In genomic region chr1:145706282-145706681, GRCh38 we compare ENCODE assay signal across 14 cellular contexts. TPM values are rescaled to one million over a fixed set of nuclear protein-coding genes. Genes with fewer than 3 reads are reported as not detected.
DNase-seq lines count a peak whose midpoint lies in the region; ATAC-seq, FAIRE-seq and TF ChIP-seq lines count a peak whose summit lies in the region.
"Had no signal": no experiment of that assay in that cellular context is flagged by ENCODE, and none has a peak within 500 bp of the region (broad histone marks: within the 10 kb centered on the region; RNA-seq: fewer than 3 reads in every experiment).

No MANE protein-coding gene starts in this region.

- peak; percentile 76 for ATAC-seq in HCT116
- peak; percentile 95 for ATAC-seq in foreskin keratinocyte
- ATAC-seq in GM18519 (IDR thresholded peaks at IDR 0.05; ENCODE audit: low FRiP score, unreplicated experiment) = no peak
- no peak for ATAC-seq in lower lobe of right lung
- ATAC-seq in GM18858 (IDR thresholded peaks at IDR 0.05; ENCODE audit: unreplicated experiment) = no peak
- ATAC-seq: heart right ventricle, Panc1 had no signal

- H3K27me3 ChIP-seq in HCT116 (ENCODE audit: insufficient read depth, low read length) (no peaks in the 10 kb centered on the region), foreskin keratinocyte (no peaks in the 10 kb centered on the region), small intestine (ENCODE audit: control insufficient read depth in 2 of 2, insufficient read depth in 2 of 2, low read length in 2 of 2) (no peaks in the 10 kb centered on the region), lower lobe of right lung (ENCODE audit: low read depth) (no peaks in the 10 kb centered on the region)
- H3K27me3 ChIP-seq: heart right ventricle had no signal

- no TSS peak for BruUV-seq in HCT116 (replicated peaks; lab: Mats Ljungman, UMichigan)

- TF ChIP-seq CTCF in HCT116 (IDR thresholded peaks at IDR 0.05 in 2 of 3, conservative IDR thresholded peaks at IDR 0.05 in 1 of 3; ENCODE audit: borderline replicate concordance in 1 of 3, insufficient read depth in 1 of 3, low read depth in 2 of 3, low read length in 2 of 3) (no peak), foreskin keratinocyte (conservative IDR thresholded peaks at IDR 0.05) (no peak), lower lobe of right lung (IDR thresholded peaks at IDR 0.05) (no peak)

- POLR2A ChIA-PET in HCT116 (lab: Charles Lee) = no interaction called here

- H3K4me3 ChIP-seq in HCT116 (replicated peaks in 1 of 2; ENCODE audit: low read depth in 1 of 2, low read length in 2 of 2) (no peak overlapping the region), small intestine (ENCODE audit: low read depth in 1 of 2, low read length in 2 of 2) (peak overlapping the region in 1 of 2 donors; percentile 65), lower lobe of right lung (no peak overlapping the region)
- H3K4me3 ChIP-seq: heart right ventricle had no signal

- intact Hi-C loops in HCT116 (cut with micrococcal nuclease) (no loop called here), lower lobe of right lung (cut with DNase I) (no loop called here)

- no peak for TF ChIP-seq RAD21 in HCT116 (IDR thresholded peaks at IDR 0.05; ENCODE audit: low read depth)

- H3K4me2 ChIP-seq in HCT116 (ENCODE audit: low read length) = peak overlapping the region; percentile 41

- CTCF ChIA-PET in HCT116 (lab: Charles Lee) = no interaction called here

- no peaks in the 10 kb centered on the region for H3K36me3 ChIP-seq in HCT116 (ENCODE audit: control insufficient read depth in 1 of 2, insufficient read depth in 2 of 2, low read length in 2 of 2)
- no peaks in the 10 kb centered on the region for H3K36me3 ChIP-seq in small intestine (ENCODE audit: control insufficient read depth in 2 of 2, insufficient read depth in 2 of 2, low read length in 2 of 2)
- H3K36me3 ChIP-seq in lower lobe of right lung = no peaks in the 10 kb centered on the region
- H3K36me3 ChIP-seq: heart right ventricle had no signal

- TF ChIP-seq POLR2A in HCT116 (IDR thresholded peaks at IDR 0.05; ENCODE audit: borderline replicate concordance, extremely low read depth, insufficient read depth, insufficient read length) = no peak

- no peaks in the 10 kb centered on the region for H4K20me1 ChIP-seq in HCT116 (ENCODE audit: insufficient read depth)

- H3K4me1 ChIP-seq in HCT116 (ENCODE audit: control insufficient read depth in 1 of 2, insufficient read depth in 2 of 2, low read length in 2 of 2) (peaks cover 4 to 27% of the 10 kb centered on the region in 2 experiments; a peak in 3 of 4 replicates), foreskin keratinocyte (peaks cover 14% of the 10 kb centered on the region), small intestine (ENCODE audit: control insufficient read depth in 2 of 2, insufficient read depth in 1 of 2, low read depth in 1 of 2, low read length in 1 of 2) (peaks cover 0 to 4% of the 10 kb centered on the region in 2 donors), lower lobe of right lung (no peaks in the 10 kb centered on the region)

- no peaks in the 10 kb centered on the region for H3K9me2 ChIP-seq in HCT116 (ENCODE audit: insufficient read depth)

- RAD21 ChIA-PET in HCT116 (lab: Charles Lee; ENCODE audit: low non-redundant PET in 1 of 2, low total read pairs in 2 of 2, uncharacterized antibody in 2 of 2, unreplicated experiment in 2 of 2) = no interaction called here

- WGBS in small intestine, 3 donors = 21 to 71% (median 37%) methylated on average over 2 of the region's 2 CpGs

- DNase-seq in HCT116 (ENCODE audit: low read depth, low spot score) = peak; percentile 21
- DNase-seq in SW 1271 (lab: John Stamatoyannopoulos, UW) = peak; percentile 7 to 42
- DNase-seq in foreskin keratinocyte = peak; percentile 95 to 98
- peak; percentile 64 for DNase-seq in small intestine
- no peak for DNase-seq in HuH-7 (ENCODE audit: low spot score)
- DNase-seq in lower lobe of right lung = no peak
- DNase-seq: heart right ventricle, NCI-H1105 treated with DMSO at 0.1 percent for 48 hours, T-helper 2 cell had no signal

- no peaks in the 10 kb centered on the region for H3K79me2 ChIP-seq in HCT116 (ENCODE audit: insufficient read depth, low read length)

- H3K27ac ChIP-seq in HCT116 (ENCODE audit: low read depth, low read length) = no peak overlapping the region
- H3K27ac ChIP-seq in foreskin keratinocyte = peak overlapping the region; percentile 38
- peak overlapping the region in 1 of 2 donors; percentile 74 for H3K27ac ChIP-seq in small intestine (ENCODE audit: low read depth in 1 of 2, low read length in 1 of 2)
- H3K27ac ChIP-seq in lower lobe of right lung = no peak overlapping the region
- H3K27ac ChIP-seq: heart right ventricle had no signal

- no peak overlapping the region for H2AFZ ChIP-seq in HCT116 (ENCODE audit: low read depth, low read length, poor library complexity, severe bottlenecking)

- no peak for FAIRE-seq in small intestine (lab: Jason Lieb, UNC)

- H3K9me3 ChIP-seq in HCT116 (ENCODE audit: control insufficient read depth in 1 of 2, insufficient read depth in 1 of 2, low read depth in 1 of 2, low read length in 2 of 2) (no peaks in the 10 kb centered on the region), small intestine (ENCODE audit: control insufficient read depth, low read depth) (no peaks in the 10 kb centered on the region), lower lobe of right lung (no peaks in the 10 kb centered on the region)
- H3K9me3 ChIP-seq: heart right ventricle had no signal

- 0 out of 2 replicates have a peak overlapping the region, but pooled peaks have one; percentile 10 for H3K9ac ChIP-seq in HCT116 (ENCODE audit: low read length)

TF ChIP-seq in HCT116, 20 proteins besides CTCF, POLR2A, EP300 and RAD21:
- TF ChIP-seq SP1 (IDR thresholded peaks at IDR 0.05; ENCODE audit: low read depth) (no peak), EGR1 (IDR thresholded peaks at IDR 0.05; ENCODE audit: low read depth) (no peak), ZFX (IDR thresholded peaks at IDR 0.05) (no peak), EZH2phosphoT487 (IDR thresholded peaks at IDR 0.05; ENCODE audit: borderline replicate concordance) (no peak), ELF1 (IDR thresholded peaks at IDR 0.05; ENCODE audit: borderline replicate concordance, low read depth) (no peak), CBX3 (IDR thresholded peaks at IDR 0.05; ENCODE audit: low read depth) (no peak), CEBPB (IDR thresholded peaks at IDR 0.05; ENCODE audit: low read depth) (no peak), SIN3A (IDR thresholded peaks at IDR 0.05; ENCODE audit: low read depth) (no peak), REST (IDR thresholded peaks at IDR 0.05; ENCODE audit: low read depth) (no peak), ATF3 (IDR thresholded peaks at IDR 0.05) (no peak), FOSL1 (IDR thresholded peaks at IDR 0.05; ENCODE audit: low read depth) (no peak), YY1 (IDR thresholded peaks at IDR 0.05; ENCODE audit: extremely low read depth, insufficient replicate concordance, low read depth, low read length) (no peak), JUND (IDR thresholded peaks at IDR 0.05) (no peak), SRF (IDR thresholded peaks at IDR 0.05; ENCODE audit: low read depth) (no peak), EZH2 (IDR thresholded peaks at IDR 0.05) (no peak)

RNA-seq across cellular contexts. Expression of gene PDZK1, which starts 0.9 kb away (rescaled TPM):
- total RNA-seq in HCT116 (2021; ENCODE audit: unreplicated experiment) (0.27 TPM), foreskin keratinocyte (0.14 and 0.20 TPM in 2 replicates), lower lobe of right lung (not detected)
- polyA plus RNA-seq in HCT116 (2012) = 0.25 TPM in 1 of 2 replicates, not detected in the other
- polyA plus RNA-seq in foreskin keratinocyte (0.03 and 0.12 TPM in 2 replicates), small intestine (100 to 1,000 TPM in 2 of 3 donors, 10 to 100 TPM in 1; 15.1 to 268 (median 141) TPM)
- total RNA-seq: lung microvascular endothelial cell had no signal

RNA-seq across cellular contexts. Expression of gene CD160, which starts 13.0 kb away (rescaled TPM):
- total RNA-seq in HCT116 (2021; ENCODE audit: unreplicated experiment) (not detected), foreskin keratinocyte (not detected in 2 replicates), lower lobe of right lung (1.1 TPM)
- polyA plus RNA-seq in HCT116 (2012) = 0.05 and 0.34 TPM in 2 replicates
- polyA plus RNA-seq in foreskin keratinocyte (not detected in 2 replicates), small intestine (1 to 10 TPM in 1 of 3 donors, under 1 TPM in 2; 0.34 to 4.3 (median 0.67) TPM)
- total RNA-seq: lung microvascular endothelial cell, NCI-H460 had no signal

Comparison
In these comparisons a context has a peak if more than half of its experiments do, and no peak if none do; other contexts are left out.
1. ATAC-seq: peak in HCT116 (single experiment) and foreskin keratinocyte (single experiment); none in GM18519 (single experiment), lower lobe of right lung (0 of 2) and GM18858 (single experiment).
2. DNase-seq: peak in HCT116 (single experiment), SW 1271 (2 of 2), foreskin keratinocyte (2 of 2) and small intestine (single experiment); none in HuH-7 (single experiment) and lower lobe of right lung (single experiment).